ENCODE assay signal across 12 cellular contexts in the genomic region with DNA sequence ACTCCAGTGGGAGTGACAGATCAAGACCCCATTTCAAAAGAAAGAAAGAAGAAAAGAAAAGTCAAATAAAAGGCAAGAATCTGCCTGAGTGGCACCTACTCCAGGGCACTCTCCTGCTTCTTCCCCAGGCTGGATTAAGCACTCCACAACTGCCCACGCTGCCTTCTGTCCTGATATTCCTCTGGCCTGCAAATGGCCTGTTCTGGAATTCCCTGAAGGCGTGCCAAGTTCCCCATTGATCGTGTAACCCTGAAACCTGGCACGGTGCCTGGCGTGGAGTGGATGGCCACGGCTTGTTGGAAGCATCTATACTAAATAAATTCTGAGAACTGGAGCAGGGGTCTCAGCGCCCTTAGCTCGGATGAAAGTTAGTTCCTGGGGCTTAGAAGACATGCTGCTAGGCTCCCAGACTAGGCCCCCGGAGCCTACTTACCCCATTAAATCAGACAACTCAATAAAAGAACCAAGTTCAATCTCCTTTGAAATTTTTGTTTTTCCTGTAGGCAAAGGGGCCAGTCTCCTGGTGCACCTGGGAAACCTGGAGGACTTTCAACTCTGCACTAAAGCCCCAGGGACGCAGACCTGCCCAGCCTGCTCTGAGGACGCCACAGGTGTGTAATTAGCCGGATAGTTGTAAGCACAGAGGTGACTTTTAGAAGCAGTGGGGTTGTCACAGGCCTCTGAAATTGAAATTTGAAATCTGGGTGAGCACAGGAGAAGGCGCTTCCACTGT. TPM values are rescaled to one million over a fixed set of nuclear protein-coding genes. Genes with fewer than 3 reads are reported as not detected.
DNase-seq lines count a peak whose midpoint lies in the region; ATAC-seq and TF ChIP-seq lines count a peak whose summit lies in the region.
"Had no signal": no experiment of that assay in that cellular context is flagged by ENCODE, and none has a peak within 500 bp of the region (broad histone marks: within the 10 kb centered on the region; RNA-seq: fewer than 3 reads in every experiment).

No MANE protein-coding gene starts in this region.

- no peak overlapping the region for H3K27ac Mint-ChIP-seq in stimulated activated naive CD8-positive, alpha-beta T cell treated with anti-CD3 and anti-CD28 coated beads, Interleukin-15, amount 100 ng/mL, for 72 hours
- H3K27ac Mint-ChIP-seq in osteocyte (ENCODE audit: unreplicated experiment) = no peak overlapping the region
- H3K27ac Mint-ChIP-seq: activated T-cell treated with anti-CD3 and anti-CD28 coated beads, Interleukin-2, amount 50 U/mL, for 24 hours had no signal

- H3K9me3 ChIP-seq in HEK293 (ENCODE audit: control insufficient read depth, insufficient read depth, low read depth, low read length) (no peaks in the 10 kb centered on the region; the same call in 1 of the 2 replicates), adrenal gland (replicated peaks in 1 of 3) (no peaks in the 10 kb centered on the region), heart left ventricle (no peaks in the 10 kb centered on the region)
- H3K9me3 ChIP-seq: upper lobe of left lung had no signal

- H3K27me3 ChIP-seq in adrenal gland (no peaks in the 10 kb centered on the region), heart left ventricle (no peaks in the 10 kb centered on the region)
- H3K27me3 ChIP-seq: upper lobe of left lung had no signal

- TF ChIP-seq POLR2A in adrenal gland (IDR thresholded peaks at IDR 0.05) = no peak
- no peak for TF ChIP-seq POLR2A in heart left ventricle (IDR thresholded peaks at IDR 0.05)

- TF ChIP-seq CTCF in HEK293 (tag by site-specific recombination; IDR thresholded peaks at IDR 0.05) = no peak
- no peak for TF ChIP-seq CTCF in adrenal gland (IDR thresholded peaks at IDR 0.05)
- no peak for TF ChIP-seq CTCF in heart left ventricle (IDR thresholded peaks at IDR 0.05)
- no peak for TF ChIP-seq CTCF in osteocyte (IDR thresholded peaks at IDR 0.05)

- intact Hi-C loops in adrenal gland (cut with DNase I) (no loop called here), heart left ventricle (cut with DNase I) (no loop called here)

- 59 to 85% (median 62%) methylated on average over 6 to 13 of the region's 13 CpGs for WGBS in adrenal gland, 4 donors
- 50 to 59% (median 57%) methylated on average over 13 of the region's 13 CpGs for WGBS in heart left ventricle, 4 donors

- H3K36me3 Mint-ChIP-seq in osteocyte (ENCODE audit: unreplicated experiment) = peaks cover 10% of the 10 kb centered on the region

- H3K27ac ChIP-seq in HEK293 (ENCODE audit: extremely low read depth, low read depth, low read length) = no peak overlapping the region
- H3K27ac ChIP-seq in adrenal gland = no peak overlapping the region
- H3K27ac ChIP-seq in heart left ventricle = peak overlapping the region; percentile 20 to 83 (median 64)

- DNase-seq in adrenal gland (peak; percentile 55 to 88 (median 85)), heart left ventricle (peak; percentile 75 to 91 (median 85)), pulmonary artery endothelial cell (ENCODE audit: low read depth, low spot score) (peak; percentile 29), osteocyte (ENCODE audit: extremely low spot score, unreplicated experiment) (no peak)
- DNase-seq in stimulated activated naive CD8-positive, alpha-beta T cell treated with anti-CD3 and anti-CD28 coated beads, Interleukin-15, amount 100 ng/mL, for 72 hours = no peak
- DNase-seq: activated T-cell treated with anti-CD3 and anti-CD28 coated beads, Interleukin-2, amount 50 U/mL, for 24 hours; SIG-M5; stimulated activated CD4-positive, alpha-beta T cell treated with anti-CD3 and anti-CD28 coated beads, Interleukin-12 subunit alpha, Interleukin-12 subunit beta, amount 100 ng/mL, for 4 hours had no signal

- no peaks in the 10 kb centered on the region for H3K9me3 Mint-ChIP-seq in stimulated activated naive CD8-positive, alpha-beta T cell treated with anti-CD3 and anti-CD28 coated beads, Interleukin-15, amount 100 ng/mL, for 72 hours
- no peaks in the 10 kb centered on the region for H3K9me3 Mint-ChIP-seq in osteocyte (ENCODE audit: unreplicated experiment)
- H3K9me3 Mint-ChIP-seq: activated T-cell treated with anti-CD3 and anti-CD28 coated beads, Interleukin-2, amount 50 U/mL, for 24 hours had no signal

- H3K4me1 ChIP-seq in HEK293 (ENCODE audit: control insufficient read depth, insufficient read depth, low read length) = peaks cover 13% of the 10 kb centered on the region
- H3K4me1 ChIP-seq in adrenal gland (replicated peaks in 1 of 2) = no peaks in the 10 kb centered on the region
- H3K4me1 ChIP-seq in heart left ventricle = peaks cover 0 to 40% (median 17%) of the 10 kb centered on the region in 12 donors

- peaks cover 8% of the 10 kb centered on the region for H3K4me1 Mint-ChIP-seq in stimulated activated naive CD8-positive, alpha-beta T cell treated with anti-CD3 and anti-CD28 coated beads, Interleukin-15, amount 100 ng/mL, for 72 hours
- peaks cover 2% of the 10 kb centered on the region for H3K4me1 Mint-ChIP-seq in osteocyte (ENCODE audit: unreplicated experiment)

- peaks cover 31 to 82% of the 10 kb centered on the region in 2 experiments for H3K36me3 ChIP-seq in HEK293 (ENCODE audit: control insufficient read depth in 2 of 2, insufficient read depth in 1 of 2, low read length in 2 of 2)
- peaks cover 0 to 25% of the 10 kb centered on the region in 2 donors for H3K36me3 ChIP-seq in adrenal gland (replicated peaks in 1 of 2)
- peaks cover 0 to 69% (median 31%) of the 10 kb centered on the region in 9 donors for H3K36me3 ChIP-seq in heart left ventricle

- no peak overlapping the region for H3K4me3 Mint-ChIP-seq in stimulated activated naive CD8-positive, alpha-beta T cell treated with anti-CD3 and anti-CD28 coated beads, Interleukin-15, amount 100 ng/mL, for 72 hours
- H3K4me3 Mint-ChIP-seq in osteocyte (ENCODE audit: unreplicated experiment) = no peak overlapping the region
- H3K4me3 Mint-ChIP-seq: activated T-cell treated with anti-CD3 and anti-CD28 coated beads, Interleukin-2, amount 50 U/mL, for 24 hours had no signal

- no peaks in the 10 kb centered on the region for H3K27me3 Mint-ChIP-seq in stimulated activated naive CD8-positive, alpha-beta T cell treated with anti-CD3 and anti-CD28 coated beads, Interleukin-15, amount 100 ng/mL, for 72 hours
- H3K27me3 Mint-ChIP-seq in osteocyte (ENCODE audit: unreplicated experiment) = no peaks in the 10 kb centered on the region
- H3K27me3 Mint-ChIP-seq: activated T-cell treated with anti-CD3 and anti-CD28 coated beads, Interleukin-2, amount 50 U/mL, for 24 hours had no signal

- CTCF ChIA-PET in HEK293 (lab: Yijun Ruan, JAX) = interaction anchor here (1.2 kb wide), 1 partner anchor 15 kb away, joined by 4 read pairs; no protein-coding TSS in a partner anchor

- peak; percentile 38 to 65 (median 56) for ATAC-seq in heart left ventricle
- no peak for ATAC-seq in HG03521 (IDR thresholded peaks at IDR 0.05; ENCODE audit: unreplicated experiment)
- no peak for ATAC-seq in HG03442 (IDR thresholded peaks at IDR 0.05; ENCODE audit: unreplicated experiment)
- no peak for ATAC-seq in stimulated activated naive CD8-positive, alpha-beta T cell treated with anti-CD3 and anti-CD28 coated beads, Interleukin-15, amount 100 ng/mL, for 72 hours

- H3K4me3 ChIP-seq in HEK293 (ENCODE audit: low read depth, low read length) = no peak overlapping the region
- H3K4me3 ChIP-seq in adrenal gland = no peak overlapping the region
- H3K4me3 ChIP-seq in heart left ventricle = no peak overlapping the region
- H3K4me3 ChIP-seq: upper lobe of left lung had no signal

- POLR2A ChIA-PET in HEK293 (lab: Yijun Ruan, JAX) = no interaction called here

TF ChIP-seq in HEK293, 187 proteins besides CTCF, POLR2A, EP300 and RAD21 (continues in another document):
- TF ChIP-seq, protein P1, sequence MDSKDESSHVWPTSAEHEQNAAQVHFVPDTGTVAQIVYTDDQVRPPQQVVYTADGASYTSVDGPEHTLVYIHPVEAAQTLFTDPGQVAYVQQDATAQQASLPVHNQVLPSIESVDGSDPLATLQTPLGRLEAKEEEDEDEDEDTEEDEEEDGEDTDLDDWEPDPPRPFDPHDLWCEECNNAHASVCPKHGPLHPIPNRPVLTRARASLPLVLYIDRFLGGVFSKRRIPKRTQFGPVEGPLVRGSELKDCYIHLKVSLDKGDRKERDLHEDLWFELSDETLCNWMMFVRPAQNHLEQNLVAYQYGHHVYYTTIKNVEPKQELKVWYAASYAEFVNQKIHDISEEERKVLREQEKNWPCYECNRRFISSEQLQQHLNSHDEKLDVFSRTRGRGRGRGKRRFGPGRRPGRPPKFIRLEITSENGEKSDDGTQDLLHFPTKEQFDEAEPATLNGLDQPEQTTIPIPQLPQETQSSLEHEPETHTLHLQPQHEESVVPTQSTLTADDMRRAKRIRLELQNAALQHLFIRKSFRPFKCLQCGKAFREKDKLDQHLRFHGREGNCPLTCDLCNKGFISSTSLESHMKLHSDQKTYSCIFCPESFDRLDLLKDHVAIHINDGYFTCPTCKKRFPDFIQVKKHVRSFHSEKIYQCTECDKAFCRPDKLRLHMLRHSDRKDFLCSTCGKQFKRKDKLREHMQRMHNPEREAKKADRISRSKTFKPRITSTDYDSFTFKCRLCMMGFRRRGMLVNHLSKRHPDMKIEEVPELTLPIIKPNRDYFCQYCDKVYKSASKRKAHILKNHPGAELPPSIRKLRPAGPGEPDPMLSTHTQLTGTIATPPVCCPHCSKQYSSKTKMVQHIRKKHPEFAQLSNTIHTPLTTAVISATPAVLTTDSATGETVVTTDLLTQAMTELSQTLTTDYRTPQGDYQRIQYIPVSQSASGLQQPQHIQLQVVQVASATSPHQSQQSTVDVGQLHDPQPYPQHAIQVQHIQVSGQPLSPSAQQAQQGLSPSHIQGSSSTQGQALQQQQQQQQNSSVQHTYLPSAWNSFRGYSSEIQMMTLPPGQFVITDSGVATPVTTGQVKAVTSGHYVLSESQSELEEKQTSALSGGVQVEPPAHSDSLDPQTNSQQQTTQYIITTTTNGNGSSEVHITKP (tag by site-specific recombination; IDR thresholded peaks at IDR 0.05) = peak; percentile 97

RNA-seq across cellular contexts. Expression of a gene that starts 21.9 kb away (rescaled TPM):
- 10 to 100 TPM; 13.2 to 25.3 (median 21.8) TPM for total RNA-seq in adrenal gland
- 10 to 100 TPM in 2 of 3 donors, 1 to 10 TPM in 1; 7.2 to 15.7 (median 10.1) TPM for polyA plus RNA-seq in adrenal gland
- total RNA-seq in heart left ventricle = 10 to 100 TPM; 14.6 to 47.5 (median 23.6) TPM
- 10 to 100 TPM in 1 of 2 donors, 1 to 10 TPM in 1; 5.8 to 14.1 TPM for polyA plus RNA-seq in heart left ventricle
- total RNA-seq in pulmonary artery endothelial cell = 39.1 and 54.4 TPM in 2 replicates
- total RNA-seq in osteocyte = 22.0 and 24.1 TPM in 2 replicates

RNA-seq across cellular contexts. Expression of a gene that starts 22.6 kb away (rescaled TPM):
- total RNA-seq in adrenal gland = 1 to 10 TPM in 4 of 8 donors, under 1 TPM in 4; 0.25 to 2.3 (median 1.1) TPM
- under 1 TPM; 0.10 to 0.37 (median 0.24) TPM for polyA plus RNA-seq in adrenal gland
- 10 to 100 TPM in 2 of 9 donors, 1 to 10 TPM in 7; 2.6 to 11.2 (median 4.5) TPM for total RNA-seq in heart left ventricle
- polyA plus RNA-seq in heart left ventricle = 1 to 10 TPM in 1 of 2 donors, under 1 TPM in 1; 0.83 to 3.4 TPM
- 0.26 and 0.42 TPM in 2 replicates for total RNA-seq in pulmonary artery endothelial cell
- 0.37 and 0.86 TPM in 2 replicates for total RNA-seq in osteocyte

RNA-seq across cellular contexts. Expression of a gene that starts 38.6 kb away (rescaled TPM):
- total RNA-seq in adrenal gland (10 to 100 TPM; 15.2 to 34.9 (median 22.8) TPM), heart left ventricle (10 to 100 TPM; 15.2 to 31.3 (median 20.7) TPM), pulmonary artery endothelial cell (9.5 and 9.8 TPM in 2 replicates), osteocyte (6.8 and 7.5 TPM in 2 replicates)
- polyA plus RNA-seq in adrenal gland (10 to 100 TPM in 1 of 3 donors, 1 to 10 TPM in 2; 6.8 to 28.5 (median 7.3) TPM), heart left ventricle (10 to 100 TPM; 12.5 to 13.3 TPM)

Comparison
In these comparisons a context has a peak if more than half of its experiments do, and no peak if none do; other contexts are left out.
1. H3K27ac ChIP-seq: peak in heart left ventricle (12 of 12); none in HEK293 (single experiment) and adrenal gland (0 of 5).
2. DNase-seq: peak in adrenal gland (7 of 7), heart left ventricle (5 of 5) and pulmonary artery endothelial cell (single experiment); none in stimulated activated naive CD8-positive, alpha-beta T cell treated with anti-CD3 and anti-CD28 coated beads, Interleukin-15, amount 100 ng/mL, for 72 hours (0 of 2) and osteocyte (single experiment).
3. ATAC-seq: peak in heart left ventricle (4 of 4); none in HG03521 (single experiment), HG03442 (single experiment) and stimulated activated naive CD8-positive, alpha-beta T cell treated with anti-CD3 and anti-CD28 coated beads, Interleukin-15, amount 100 ng/mL, for 72 hours (single experiment).